ENCODE assay signal across 10 cellular contexts in the genomic region with DNA sequence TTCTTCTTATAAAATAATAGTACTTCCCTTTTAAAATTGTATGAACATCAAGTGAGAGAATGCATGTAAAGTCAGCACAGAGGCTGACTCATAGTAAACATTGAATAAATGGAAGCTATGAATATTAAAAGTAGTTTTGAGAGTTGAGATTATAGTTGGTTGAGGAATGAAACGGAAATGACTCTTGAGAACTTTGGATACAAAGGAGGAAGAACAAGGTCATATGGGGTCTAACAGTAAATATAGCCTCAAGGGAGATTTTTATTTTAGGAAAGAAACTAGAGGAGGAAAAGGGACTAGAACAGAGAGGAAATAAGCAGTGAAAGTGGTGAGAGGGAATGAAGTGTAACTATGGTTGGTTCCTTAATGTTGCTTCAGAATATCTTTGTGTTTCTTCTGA.
DNase-seq lines count a peak whose midpoint lies in the region; ATAC-seq, FAIRE-seq and TF ChIP-seq lines count a peak whose summit lies in the region.
"Had no signal": no experiment of that assay in that cellular context is flagged by ENCODE, and none has a peak within 500 bp of the region (broad histone marks: within the 10 kb centered on the region; RNA-seq: fewer than 3 reads in every experiment).

No MANE protein-coding gene starts in this region.

- TF ChIP-seq CTCF in adrenal gland (IDR thresholded peaks at IDR 0.05) (no peak), keratinocyte (optimal IDR thresholded peaks at IDR 0.05 in 1 of 3, IDR thresholded peaks at IDR 0.05 in 1 of 3, conservative IDR thresholded peaks at IDR 0.05 in 1 of 3; ENCODE audit: extremely low read depth in 1 of 3, insufficient read depth in 2 of 3, low read length in 3 of 3) (no peak), vagina (IDR thresholded peaks at IDR 0.05) (no peak), PC-9 (conservative IDR thresholded peaks at IDR 0.05) (no peak)

- no peaks in the 10 kb centered on the region for H3K9me1 ChIP-seq in keratinocyte (ENCODE audit: control insufficient read depth, extremely low read depth, insufficient read depth, low read length)

- H3K4me2 ChIP-seq in keratinocyte (ENCODE audit: control insufficient read depth, extremely low read depth, insufficient read depth, low read depth, low read length) (peak overlapping the region; percentile 70), PC-9 (no peak overlapping the region)

- H3K27me3 ChIP-seq in adrenal gland (no peaks in the 10 kb centered on the region), keratinocyte (ENCODE audit: control insufficient read depth, extremely low read depth, insufficient read depth, low read length) (no peaks in the 10 kb centered on the region), vagina (no peaks in the 10 kb centered on the region), PC-9 (ENCODE audit: insufficient read depth, low read depth) (no peaks in the 10 kb centered on the region)

- dilution Hi-C loops in keratinocyte (cut with MboI; ENCODE audit: extremely low pct_ligation_motif_present, low sequenced_read_pairs) = no loop called here

- H3K4me3 ChIP-seq in adrenal gland (no peak overlapping the region), keratinocyte (ENCODE audit: control insufficient read depth in 2 of 3, extremely low read depth in 1 of 3, insufficient read depth in 2 of 3, low read depth in 1 of 3, low read length in 3 of 3) (no peak overlapping the region), vagina (no peak overlapping the region), PC-9 (no peak overlapping the region)

- H3K9me3 ChIP-seq in adrenal gland (replicated peaks in 1 of 3) = no peaks in the 10 kb centered on the region
- H3K9me3 ChIP-seq in keratinocyte (ENCODE audit: control insufficient read depth, low read depth, low read length) = no peaks in the 10 kb centered on the region
- H3K9me3 ChIP-seq in vagina = no peaks in the 10 kb centered on the region
- no peaks in the 10 kb centered on the region for H3K9me3 ChIP-seq in PC-9 (ENCODE audit: insufficient read depth, low read depth)

- POLR2A ChIA-PET in PC-9 (lab: Charles Lee; ENCODE audit: unreplicated experiment) = interaction anchor here (0.6 kb wide), 1 partner anchor 860 kb away, joined by 9 read pairs; no protein-coding TSS in a partner anchor

- no peaks in the 10 kb centered on the region for H3K27me3 Mint-ChIP-seq in natural killer cell treated with Interleukin-12 subunit alpha and Interleukin-12 subunit beta and Interleukin-15 and Interleukin-18, amount 100 ng/mL, for 72 hours

- CTCF ChIA-PET in PC-9 (lab: Charles Lee) = no interaction called here

- H3K9ac ChIP-seq in keratinocyte (ENCODE audit: control insufficient read depth, extremely low read depth, insufficient read depth, low read length) = no peak overlapping the region

- no peak for DNase-seq in Right ventricle myocardium inferior (ENCODE audit: missing footprints)
- DNase-seq in cardiac septum (ENCODE audit: low spot score) = no peak
- no peak for DNase-seq in adrenal gland
- DNase-seq in keratinocyte (ENCODE audit: low read depth, low spot score) = no peak
- no peak for DNase-seq in vagina (ENCODE audit: extremely low spot score in 2 of 2)
- DNase-seq in activated CD4-positive, alpha-beta T cell treated with anti-CD3 and anti-CD28 coated beads, Interleukin-2, amount 50 U/mL, for 48 hours = no peak
- no peak for DNase-seq in natural killer cell treated with Interleukin-12 subunit alpha and Interleukin-12 subunit beta and Interleukin-15 and Interleukin-18, amount 100 ng/mL, for 72 hours (ENCODE audit: low spot score)
- DNase-seq in PC-9 = no peak
- DNase-seq: activated CD4-positive, alpha-beta T cell treated with anti-CD3 and anti-CD28 coated beads, Interleukin-2, amount 50 U/mL, for 1 hour; NCI-H187 had no signal

- H3K4me1 ChIP-seq in adrenal gland (replicated peaks in 1 of 2) (peaks cover 17 to 71% of the 10 kb centered on the region in 2 donors), keratinocyte (ENCODE audit: control insufficient read depth, extremely low read depth, insufficient read depth, low read length) (peaks cover 16% of the 10 kb centered on the region), vagina (peaks cover 52% of the 10 kb centered on the region), PC-9 (replicated peaks; ENCODE audit: insufficient read depth) (peaks cover 4% of the 10 kb centered on the region; the same call in 1 of the 2 replicates)

- peaks cover 0 to 17% of the 10 kb centered on the region in 2 donors for H3K36me3 ChIP-seq in adrenal gland (replicated peaks in 1 of 2)
- peaks cover 0 to 2% of the 10 kb centered on the region in 2 experiments for H3K36me3 ChIP-seq in keratinocyte (ENCODE audit: control insufficient read depth in 2 of 2, extremely low read depth in 1 of 2, insufficient read depth in 2 of 2, low read length in 2 of 2)
- H3K36me3 ChIP-seq in vagina = peaks cover 0 to 12% of the 10 kb centered on the region in 2 donors
- no peaks in the 10 kb centered on the region; the same call in 1 of the 2 replicates for H3K36me3 ChIP-seq in PC-9 (ENCODE audit: low read depth)

- H3K79me2 ChIP-seq in keratinocyte (ENCODE audit: control insufficient read depth, insufficient read depth, low read length) (peaks cover 53% of the 10 kb centered on the region), PC-9 (ENCODE audit: low read depth) (no peaks in the 10 kb centered on the region)

- H3K9me3 Mint-ChIP-seq in natural killer cell treated with Interleukin-12 subunit alpha and Interleukin-12 subunit beta and Interleukin-15 and Interleukin-18, amount 100 ng/mL, for 72 hours = no peaks in the 10 kb centered on the region

- no peak overlapping the region for H3K4me3 Mint-ChIP-seq in natural killer cell treated with Interleukin-12 subunit alpha and Interleukin-12 subunit beta and Interleukin-15 and Interleukin-18, amount 100 ng/mL, for 72 hours

- ATAC-seq in Right ventricle myocardium inferior = peak; percentile 44
- no peak for ATAC-seq in natural killer cell treated with Interleukin-12 subunit alpha and Interleukin-12 subunit beta and Interleukin-15 and Interleukin-18, amount 100 ng/mL, for 72 hours

- BruUV-seq in PC-9 (replicated peaks; lab: Mats Ljungman, UMichigan) = no TSS peak

- no peaks in the 10 kb centered on the region for H3K9me2 ChIP-seq in PC-9 (ENCODE audit: insufficient read depth)

- intact Hi-C loops in Right ventricle myocardium inferior (cut with DNase I) (no loop called here), cardiac septum (cut with DNase I) (loop anchor here (2.0 kb wide), 1 partner anchor 89 kb away; no protein-coding TSS in a partner anchor), adrenal gland (cut with DNase I) (no loop called here), vagina (cut with DNase I) (no loop called here), PC-9 (cut with micrococcal nuclease; ENCODE audit: unreplicated experiment) (no loop called here)

- H3K36me3 Mint-ChIP-seq in natural killer cell treated with Interleukin-12 subunit alpha and Interleukin-12 subunit beta and Interleukin-15 and Interleukin-18, amount 100 ng/mL, for 72 hours = no peaks in the 10 kb centered on the region

- H3K27ac ChIP-seq in adrenal gland (peak overlapping the region in 4 of 5 donors; percentile 18 to 48 (median 39)), keratinocyte (ENCODE audit: control insufficient read depth, insufficient read depth, low read length) (peak overlapping the region; percentile 54), vagina (peak overlapping the region; percentile 45), PC-9 (no peak overlapping the region)

- TF ChIP-seq POLR2A in adrenal gland (IDR thresholded peaks at IDR 0.05) (no peak), vagina (IDR thresholded peaks at IDR 0.05) (no peak)

- no peaks in the 10 kb centered on the region for H4K20me1 ChIP-seq in keratinocyte (ENCODE audit: control insufficient read depth, extremely low read depth, insufficient read depth, low read length)
- no peaks in the 10 kb centered on the region for H4K20me1 ChIP-seq in PC-9 (ENCODE audit: insufficient read depth)

- H2AFZ ChIP-seq in keratinocyte (ENCODE audit: control insufficient read depth, low read length) = no peak overlapping the region
- H2AFZ ChIP-seq in PC-9 = no peak overlapping the region

- WGBS in adrenal gland, 4 donors = 33 to 46% (median 38%) methylated on average over 1 of the region's 1 CpG

- no peaks in the 10 kb centered on the region for H3F3A ChIP-seq in PC-9 (ENCODE audit: insufficient read depth, low read depth)

- H3K27ac Mint-ChIP-seq in natural killer cell treated with Interleukin-12 subunit alpha and Interleukin-12 subunit beta and Interleukin-15 and Interleukin-18, amount 100 ng/mL, for 72 hours = no peak overlapping the region

- FAIRE-seq in keratinocyte (lab: Jason Lieb, UNC) = no peak

- peaks cover 6% of the 10 kb centered on the region in 2 donors for H3K4me1 Mint-ChIP-seq in natural killer cell treated with Interleukin-12 subunit alpha and Interleukin-12 subunit beta and Interleukin-15 and Interleukin-18, amount 100 ng/mL, for 72 hours (ENCODE audit: low read depth in 2 of 2)
